Comparison of ENCODE assay signal across 1 cellular context in genomic region chr1:231707407-231707806, GRCh38.
TF ChIP-seq lines count a peak whose summit lies in the region.

No MANE protein-coding gene starts in this region.

TF ChIP-seq in HepG2, 621 proteins besides CTCF, POLR2A, EP300 and RAD21 (continued from another document):
- TF ChIP-seq ZNF318 (CRISPR knock-in tag; IDR thresholded peaks at IDR 0.05) = no peak
- TF ChIP-seq ZNF546 (CRISPR knock-in tag; conservative IDR thresholded peaks at IDR 0.05) = no peak
- TF ChIP-seq CAMTA2 (CRISPR knock-in tag; IDR thresholded peaks at IDR 0.05; ENCODE audit: borderline replicate concordance) = no peak
